1 cellular context compared by ENCODE assay signal in genomic region chr1:23539698-23540266, GRCh38.
TF ChIP-seq lines count a peak whose summit lies in the region.

No MANE protein-coding gene starts in this region.

TF ChIP-seq in K562, 482 proteins besides CTCF, POLR2A, EP300 and RAD21 (continued from another document and continues in another):
- TF ChIP-seq ZNF639 (CRISPR knock-in tag; conservative IDR thresholded peaks at IDR 0.05 in 1 of 2, IDR thresholded peaks at IDR 0.05 in 1 of 2) (0 out of 4 replicates have a peak, but pooled peaks of 1 of the 2 experiments have one; percentile 48), RBBP5 (IDR thresholded peaks at IDR 0.05; ENCODE audit: borderline replicate concordance, insufficient read depth, low read length, poor library complexity, severe bottlenecking) (peak; percentile 37), PTRF (tag; IDR thresholded peaks at IDR 0.05) (no peak), SOX6 (IDR thresholded peaks at IDR 0.05) (peak; percentile 87), E2F1 (CRISPR knock-in tag; IDR thresholded peaks at IDR 0.05) (peak; percentile 63; the same call in 1 of the 2 replicates), JUN (IDR thresholded peaks at IDR 0.05; ENCODE audit: borderline replicate concordance, low read depth, low read length) (no peak; the same call in 1 of the 2 replicates), JUN (CRISPR knock-in tag; IDR thresholded peaks at IDR 0.05; ENCODE audit: borderline replicate concordance) (0 out of 2 replicates have a peak, but pooled peaks have one; percentile 45), SMAD3 (CRISPR knock-in tag; conservative IDR thresholded peaks at IDR 0.05) (0 out of 2 replicates have a peak, but pooled peaks have one; percentile 43), ARID3A (IDR thresholded peaks at IDR 0.05; ENCODE audit: borderline replicate concordance, low read depth, low read length) (peak; percentile 88; the same call in 1 of the 2 replicates), ZBTB12 (CRISPR knock-in tag; IDR thresholded peaks at IDR 0.05) (peak; percentile 89), SMAD4 (CRISPR knock-in tag; conservative IDR thresholded peaks at IDR 0.05) (peak; percentile 65), L3MBTL2 (IDR thresholded peaks at IDR 0.05) (peak; percentile 87), FOXP1 (CRISPR knock-in tag; IDR thresholded peaks at IDR 0.05) (peak; percentile 74; the same call in 1 of the 2 replicates), RCOR1 (IDR thresholded peaks at IDR 0.05; ENCODE audit: borderline replicate concordance in 1 of 2, low read depth in 2 of 2, low read length in 2 of 2) (peak; percentile 80 to 99), SAFB (IDR thresholded peaks at IDR 0.05; ENCODE audit: borderline replicate concordance, low read depth, low read length) (no peak), TBL1XR1 (IDR thresholded peaks at IDR 0.05; ENCODE audit: low read length in 2 of 2) (peak; percentile 64 to 90; a peak in 2 of 4 replicates), HDGF (IDR thresholded peaks at IDR 0.05) (0 out of 2 replicates have a peak, but pooled peaks have one; percentile 48), HEY1 (CRISPR knock-in tag; IDR thresholded peaks at IDR 0.05; ENCODE audit: borderline replicate concordance) (no peak), FOS (IDR thresholded peaks at IDR 0.05; ENCODE audit: extremely low read depth, insufficient read length) (no peak), THRB (CRISPR knock-in tag; conservative IDR thresholded peaks at IDR 0.05) (peak; percentile 35; the same call in 1 of the 2 replicates), CC2D1A (IDR thresholded peaks at IDR 0.05) (peak; percentile 96), CGGBP1 (CRISPR knock-in tag; IDR thresholded peaks at IDR 0.05) (no peak), CREBBP (IDR thresholded peaks at IDR 0.05; ENCODE audit: low read depth, low read length) (no peak), BCLAF1 (IDR thresholded peaks at IDR 0.05; ENCODE audit: borderline replicate concordance in 1 of 2, control insufficient read depth in 1 of 2, low read depth in 2 of 2, low read length in 1 of 2) (peak in 1 of 2 experiments; percentile 46; a peak in 1 of 4 replicates), ATF1 (CRISPR knock-in tag; IDR thresholded peaks at IDR 0.05) (peak; percentile 72), ATF1 (tag; IDR thresholded peaks at IDR 0.05) (peak; percentile 99), ZNF449 (CRISPR knock-in tag; IDR thresholded peaks at IDR 0.05) (no peak), ZNF668 (CRISPR knock-in tag; IDR thresholded peaks at IDR 0.05) (no peak), PREB (CRISPR knock-in tag; IDR thresholded peaks at IDR 0.05) (no peak), RUNX1 (IDR thresholded peaks at IDR 0.05; ENCODE audit: low read depth) (no peak), TBP (optimal IDR thresholded peaks at IDR 0.05; ENCODE audit: low read depth, low read length) (peak; percentile 46), RBM14 (IDR thresholded peaks at IDR 0.05; ENCODE audit: borderline replicate concordance, insufficient read depth, low read depth, low read length) (no peak), PCBP1 (IDR thresholded peaks at IDR 0.05; ENCODE audit: low read depth, low read length, poor library complexity, severe bottlenecking) (no peak), TCF15 (CRISPR knock-in tag; IDR thresholded peaks at IDR 0.05) (no peak), ETV6 (IDR thresholded peaks at IDR 0.05; ENCODE audit: borderline replicate concordance in 1 of 2, low read depth in 2 of 2, low read length in 1 of 2) (0 out of 4 replicates have a peak, but pooled peaks of 1 of the 2 experiments have one; percentile 24), ETV6 (CRISPR knock-in tag; IDR thresholded peaks at IDR 0.05; ENCODE audit: borderline replicate concordance) (no peak), HBP1 (CRISPR knock-in tag; IDR thresholded peaks at IDR 0.05) (0 out of 2 replicates have a peak, but pooled peaks have one; percentile 14), NFIC (IDR thresholded peaks at IDR 0.05) (0 out of 2 replicates have a peak, but pooled peaks have one; percentile 39), SNIP1 (IDR thresholded peaks at IDR 0.05; ENCODE audit: low read depth) (peak; percentile 74), MBD2 (IDR thresholded peaks at IDR 0.05; ENCODE audit: borderline replicate concordance, low read depth) (peak; percentile 44; the same call in 1 of the 2 replicates), ZKSCAN1 (IDR thresholded peaks at IDR 0.05; ENCODE audit: low read depth, low read length) (0 out of 2 replicates have a peak, but pooled peaks have one; percentile 57), HINFP (tag; conservative IDR thresholded peaks at IDR 0.05; ENCODE audit: low read depth) (peak; percentile 46; the same call in 1 of the 2 replicates)
